In genomic region chr15:77311618-77312398, GRCh38 we compare ENCODE assay signal across 1 cellular context.
TF ChIP-seq lines count a peak whose summit lies in the region.

No MANE protein-coding gene starts in this region.

TF ChIP-seq in HEK293, 187 proteins besides CTCF, POLR2A, EP300 and RAD21 (continued from another document):
- TF ChIP-seq ZNF585B (tag by site-specific recombination; IDR thresholded peaks at IDR 0.05): no peak
- TF ChIP-seq ZNF776 (tag by site-specific recombination; IDR thresholded peaks at IDR 0.05; ENCODE audit: borderline replicate concordance): no peak
- no peak for TF ChIP-seq ATF2 (tag by site-specific recombination; IDR thresholded peaks at IDR 0.05; ENCODE audit: low read depth)
- TF ChIP-seq ZNF138 (tag by site-specific recombination; IDR thresholded peaks at IDR 0.05; ENCODE audit: borderline replicate concordance): no peak
- TF ChIP-seq MEIS1 (CRISPR knock-in tag; IDR thresholded peaks at IDR 0.05; ENCODE audit: borderline replicate concordance): no peak
- no peak for TF ChIP-seq ZNF704 (tag by site-specific recombination; IDR thresholded peaks at IDR 0.05)
- no peak for TF ChIP-seq ZNF221 (tag by site-specific recombination; IDR thresholded peaks at IDR 0.05; ENCODE audit: borderline replicate concordance)
- TF ChIP-seq OVOL3 (tag by site-specific recombination; IDR thresholded peaks at IDR 0.05): no peak
- TF ChIP-seq ZNF501 (tag by site-specific recombination; IDR thresholded peaks at IDR 0.05): no peak
- TF ChIP-seq RBAK (tag by site-specific recombination; IDR thresholded peaks at IDR 0.05): no peak
